Comparison of ENCODE assay signal across 21 cellular contexts in the genomic region with DNA sequence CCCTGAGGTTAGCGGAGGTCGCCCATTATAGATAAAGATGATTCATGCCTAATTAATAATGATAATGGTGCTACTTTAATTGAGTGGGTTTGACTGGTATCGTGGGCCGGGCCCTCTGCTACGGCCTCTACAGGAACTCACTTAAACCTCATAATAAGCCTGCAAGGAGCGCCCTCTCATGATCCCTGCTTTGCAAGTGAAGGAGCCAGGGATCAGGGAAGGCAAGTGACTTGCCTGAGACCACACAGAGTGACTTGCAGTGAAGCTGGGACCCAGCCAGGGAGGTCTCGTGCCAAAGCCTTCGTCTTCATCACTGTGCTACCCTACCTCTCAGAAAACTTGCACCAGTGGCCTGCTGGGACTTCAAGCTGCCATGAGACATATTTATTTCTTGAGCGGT.
"Had no signal": no experiment of that assay in that cellular context is flagged by ENCODE, and none has a peak within 500 bp of the region (broad histone marks: within the 10 kb centered on the region; RNA-seq: fewer than 3 reads in every experiment).

No MANE protein-coding gene starts in this region.

- FAIRE-seq: RCC 7860 had no signal

- H3K4me2 ChIP-seq: KMS-11 had no signal

- H3K4me1 ChIP-seq: SJSA1 had no signal

- H3K36me3 ChIP-seq: SJSA1 had no signal

- H3K9ac ChIP-seq: KMS-11 had no signal

- H3K4me3 ChIP-seq: SJSA1, SK-N-MC had no signal

- H3K9me3 ChIP-seq: SJSA1 had no signal

- H3K27ac ChIP-seq: KMS-11, SJSA1, SK-N-MC had no signal

- DNase-seq: IMR-90, Kasumi-1, MM.1S, NCI-H1092 treated with DMSO at 0.1 percent for 48 hours, NCI-H1436, NCI-H187, NCI-H2029, NCI-H2081 treated with DMSO at 0.1 percent for 48 hours, NCI-H2171, NCI-H226, NCI-H510A, NCI-H524 treated with DMSO at 0.1 percent for 48 hours, NCI-H69, NCI-H774, Right ventricle myocardium superior, RPMI8226, SIG-M5 had no signal

- H3K27me3 ChIP-seq: SJSA1 had no signal
